ENCODE assay signal across 23 cellular contexts in the genomic region with DNA sequence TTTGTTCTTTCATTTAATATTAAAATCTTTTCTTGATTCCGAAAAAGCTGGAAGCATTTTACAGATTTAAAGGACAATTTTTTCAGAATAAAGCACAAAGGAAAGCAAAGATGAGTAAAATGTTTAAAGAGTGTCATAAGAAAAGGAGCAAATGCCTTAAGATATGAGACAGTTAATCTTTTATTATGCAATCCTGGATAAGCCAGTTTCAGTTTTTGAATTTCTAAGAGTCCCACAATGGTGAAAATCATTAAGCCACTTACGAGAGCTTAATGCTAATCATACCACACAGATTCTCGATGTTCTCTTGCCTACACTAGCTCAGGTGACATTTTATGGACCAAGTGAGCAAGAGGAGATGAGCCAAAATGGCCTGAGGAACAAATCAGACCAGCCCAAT.
"Had no signal": no experiment of that assay in that cellular context is flagged by ENCODE, and none has a peak within 500 bp of the region (broad histone marks: within the 10 kb centered on the region; RNA-seq: fewer than 3 reads in every experiment).

No MANE protein-coding gene starts in this region.

- H3K27ac ChIP-seq: Peyer's patch, RWPE1, SJSA1 had no signal

- H3K36me3 ChIP-seq: MG63, Peyer's patch, SJSA1 had no signal

- FAIRE-seq: astrocyte had no signal

- H3K9me3 ChIP-seq: MG63, Peyer's patch, SJSA1 had no signal

- ATAC-seq: activated CD8-positive, alpha-beta T cell treated with anti-CD3 and anti-CD28 coated beads, Interleukin-2, amount 10 ng/mL, durations not matched to agents 7 days and 5 days; SK-N-SH treated with all-trans-retinoic acid at 6 μM for 48 hours had no signal

- H3K4me3 ChIP-seq: MG63, Peyer's patch, SJSA1 had no signal

- H3K4me1 ChIP-seq: Peyer's patch, SJSA1 had no signal

- DNase-seq: activated CD4-positive, alpha-beta T cell treated with anti-CD3 and anti-CD28 coated beads for 48 hours; activated CD4-positive, alpha-beta T cell treated with anti-CD3 and anti-CD28 coated beads, Interleukin-2, amount 50 U/mL, for 4 hours; activated CD4-positive, CD25-positive, alpha-beta regulatory T cell treated with anti-CD3 and anti-CD28 coated beads, Interleukin-2, amount 50 U/mL, for 72 hours; activated CD8-positive, alpha-beta memory T cell treated with anti-CD3 and anti-CD28 coated beads, Interleukin-2, amount 50 U/mL, for 48 hours; activated CD8-positive, alpha-beta T cell treated with anti-CD3 and anti-CD28 coated beads, Interleukin-2, amount 10 ng/mL, durations not matched to agents 7 days and 5 days; activated T-cell treated with anti-CD3 and anti-CD28 coated beads, Interleukin-2, amount 50 U/mL, for 1 hour; amygdala; MG63; NCI-H1105; NCI-H1436; NCI-H1694 treated with DMSO at 0.1 percent for 48 hours; NCI-H2029 treated with DMSO at 0.1 percent for 48 hours; NCI-H345; NCI-H510A; NCI-H526 treated with DMSO at 0.1 percent for 48 hours; NCI-H82; Peyer's patch; SHP77; SW 1271 had no signal

- H3K27me3 ChIP-seq: MG63, Peyer's patch, SJSA1 had no signal
